In genomic region chr20:34850969-34851368, GRCh38 we compare ENCODE assay signal across 24 cellular contexts.
"Had no signal": no experiment of that assay in that cellular context is flagged by ENCODE, and none has a peak within 500 bp of the region (broad histone marks: within the 10 kb centered on the region; RNA-seq: fewer than 3 reads in every experiment).

No MANE protein-coding gene starts in this region.

- H3K27ac ChIP-seq: adrenal gland, ascending aorta, brain microvascular endothelial cell, coronary artery, dorsolateral prefrontal cortex had no signal

- H3K9me3 ChIP-seq: adrenal gland, ascending aorta had no signal

- DNase-seq: activated CD4-positive, alpha-beta memory T cell treated with anti-CD3 and anti-CD28 coated beads for 36 hours; activated CD4-positive, alpha-beta T cell treated with anti-CD3 and anti-CD28 coated beads for 36 hours; activated CD4-positive, alpha-beta T cell treated with anti-CD3 and anti-CD28 coated beads, Interleukin-2, amount 10 ng/mL, durations not matched to agents 24 days and 14 days; activated CD4-positive, CD25-positive, alpha-beta regulatory T cell; activated CD4-positive, CD25-positive, alpha-beta regulatory T cell treated with anti-CD3 and anti-CD28 coated beads, Interleukin-2, amount 50 U/mL, for 72 hours; activated CD8-positive, alpha-beta memory T cell treated with anti-CD3 and anti-CD28 coated beads, Interleukin-2, amount 10 ng/mL, durations not matched to agents 7 days and 5 days; activated CD8-positive, alpha-beta memory T cell treated with anti-CD3 and anti-CD28 coated beads, Interleukin-2, amount 50 U/mL, for 4 hours; activated CD8-positive, alpha-beta T cell treated with anti-CD3 and anti-CD28 coated beads, Interleukin-2, amount 10 ng/mL, durations not matched to agents 7 days and 5 days; activated effector memory CD4-positive, alpha-beta T cell treated with anti-CD3 and anti-CD28 coated beads, Interleukin-2, amount 50 U/mL, for 16 hours; activated naive CD4-positive, alpha-beta T cell treated with anti-CD3 and anti-CD28 coated beads for 36 hours; activated naive CD8-positive, alpha-beta T cell treated with anti-CD3 and anti-CD28 coated beads for 36 hours; activated naive CD8-positive, alpha-beta T cell treated with anti-CD3 and anti-CD28 coated beads, Interleukin-2, amount 50 U/mL, for 24 hours; activated T-cell treated with anti-CD3 and anti-CD28 coated beads, Interleukin-2, amount 50 U/mL, for 1 hour; activated T-cell treated with anti-CD3 and anti-CD28 coated beads, Interleukin-2, amount 50 U/mL, for 48 hours; brain microvascular endothelial cell; dorsolateral prefrontal cortex; effector memory CD4-positive, alpha-beta T cell; endodermal cell; foreskin fibroblast; head of caudate nucleus; T-helper 2 cell had no signal

- H3K4me3 ChIP-seq: adrenal gland, ascending aorta, coronary artery, dorsolateral prefrontal cortex had no signal

- H3K36me3 ChIP-seq: adrenal gland had no signal

- H3K4me1 ChIP-seq: adrenal gland, ascending aorta had no signal

- ATAC-seq: activated CD4-positive, alpha-beta T cell treated with anti-CD3 and anti-CD28 coated beads for 36 hours; activated CD8-positive, alpha-beta memory T cell treated with anti-CD3 and anti-CD28 coated beads, Interleukin-2, amount 10 ng/mL, durations not matched to agents 7 days and 5 days; activated CD8-positive, alpha-beta T cell treated with anti-CD3 and anti-CD28 coated beads, Interleukin-2, amount 10 ng/mL, durations not matched to agents 7 days and 5 days; activated naive CD8-positive, alpha-beta T cell treated with anti-CD3 and anti-CD28 coated beads, Interleukin-2, amount 50 U/mL, for 24 hours had no signal

- H3K27me3 ChIP-seq: adrenal gland, ascending aorta, brain microvascular endothelial cell, dorsolateral prefrontal cortex had no signal
